8 cellular contexts compared by ENCODE assay signal in the genomic region with DNA sequence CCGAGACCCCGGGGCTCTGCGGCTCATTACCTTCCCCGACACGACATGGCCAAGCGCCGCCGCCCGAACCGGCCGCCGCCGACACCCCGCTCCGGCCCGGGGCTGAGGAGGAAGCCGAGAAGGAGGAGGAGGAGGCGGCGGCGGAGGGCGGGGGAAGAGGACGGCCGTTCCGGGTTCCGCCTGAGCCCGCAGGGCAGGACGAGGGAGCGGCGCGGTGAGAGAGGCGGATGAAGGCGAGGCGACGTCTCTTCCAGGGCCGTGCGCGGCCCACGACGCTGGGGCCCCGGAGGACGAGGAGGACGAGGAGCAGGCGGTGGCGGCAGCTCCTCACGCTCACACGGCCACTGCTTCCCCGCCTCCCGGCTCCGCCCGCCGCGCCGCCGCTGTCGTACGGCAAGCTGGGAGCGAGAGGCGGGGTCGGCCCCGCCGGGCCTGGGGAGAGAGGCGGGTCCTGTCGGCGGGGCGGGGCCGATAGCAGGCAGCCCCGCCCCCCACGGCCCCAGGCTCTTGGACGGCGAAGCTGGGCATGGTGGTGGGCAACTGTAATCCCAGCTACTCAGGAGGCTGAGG. TPM values are rescaled to one million over a fixed set of nuclear protein-coding genes. Genes with fewer than 3 reads are reported as not detected.
DNase-seq lines count a peak whose midpoint lies in the region; ATAC-seq and TF ChIP-seq lines count a peak whose summit lies in the region.
"Not testable (repeated sequence)": the region's sequence is repeated elsewhere in the genome, so short reads cannot be mapped to it uniquely, and the experiment has no call there.

No MANE protein-coding gene starts in this region.

- DNase-seq in BE2C (peak; percentile 93), NCI-H526 treated with DMSO at 0.1 percent for 48 hours (lab: John Stamatoyannopoulos, UW) (peak; percentile 64), colonic mucosa (peak; percentile 86), left kidney (ENCODE audit: low read depth, low spot score) (peak; percentile 92)
- DNase-seq in activated CD4-positive, alpha-beta T cell treated with anti-CD3 and anti-CD28 coated beads, Interleukin-2, amount 50 U/mL, for 1 hour: peak; percentile 77
- peak; percentile 83 for DNase-seq in stimulated activated CD4-positive, alpha-beta T cell treated with anti-CD3 and anti-CD28 coated beads, Interleukin-1b, Interleukin-23, amount 100 ng/mL, for 48 hours

- H3K4me3 ChIP-seq in BE2C (ENCODE audit: low read depth, low read length): peak overlapping the region; percentile 63
- peak overlapping the region; percentile 59 for H3K4me3 ChIP-seq in colonic mucosa

- H3K27ac ChIP-seq in colonic mucosa: peak overlapping the region; percentile 95

- H3K27me3 ChIP-seq in BE2C, colonic mucosa: not testable (repeated sequence)

- H3K9ac ChIP-seq in colonic mucosa (ENCODE audit: low read depth in 2 of 2, low read length in 2 of 2): peak overlapping the region; percentile 62 to 93

- not testable (repeated sequence) for H3K36me3 ChIP-seq in BE2C, colonic mucosa

- intact Hi-C loops in colonic mucosa (cut with DNase I): not testable (repeated sequence)

- not testable (repeated sequence) for H3K4me1 ChIP-seq in BE2C, colonic mucosa

- ATAC-seq in GM19351 (IDR thresholded peaks at IDR 0.05; ENCODE audit: unreplicated experiment) (peak; percentile 74), HG03457 (IDR thresholded peaks at IDR 0.05; ENCODE audit: unreplicated experiment) (peak; percentile 57)

- TF ChIP-seq CTCF in BE2C (IDR thresholded peaks at IDR 0.05; ENCODE audit: low read depth, low read length); colonic mucosa (IDR thresholded peaks at IDR 0.05): not testable (repeated sequence)

- not testable (repeated sequence) for H3K9me3 ChIP-seq in BE2C, colonic mucosa

RNA-seq across cellular contexts. Expression of gene CD2BP2, which starts 20.0 kb away (rescaled TPM):
- polyA plus RNA-seq in BE2C (2012; ENCODE audit: insufficient read depth, insufficient read length, low read depth): 143 TPM
- total RNA-seq in colonic mucosa: 10 to 100 TPM; 44.8 to 76.1 TPM

RNA-seq across cellular contexts. Expression of gene TBC1D10B, which starts 35.2 kb away (rescaled TPM):
- polyA plus RNA-seq in BE2C (2012; ENCODE audit: insufficient read depth, insufficient read length, low read depth): 96.8 TPM
- 10 to 100 TPM; 45.0 to 62.3 TPM for total RNA-seq in colonic mucosa

RNA-seq across cellular contexts. Expression of gene MYL11, which starts 39.5 kb away (rescaled TPM):
- polyA plus RNA-seq in BE2C (2012; ENCODE audit: insufficient read depth, insufficient read length, low read depth): 2.4 TPM
- 1 to 10 TPM; 1.1 to 2.2 TPM for total RNA-seq in colonic mucosa

RNA-seq across cellular contexts. Expression of gene SEPTIN1, which starts 47.2 kb away (rescaled TPM):
- 2.3 TPM for polyA plus RNA-seq in BE2C (2012; ENCODE audit: insufficient read depth, insufficient read length, low read depth)
- total RNA-seq in colonic mucosa: 1 to 10 TPM; 4.3 to 4.5 TPM

Comparison
In these comparisons a context has a peak if more than half of its experiments do, and no peak if none do; other contexts are left out.
1. Peak in every context shown above with its lines: DNase-seq, ATAC-seq, H3K4me3 ChIP-seq and H3K27ac ChIP-seq.